Comparison of ENCODE assay signal across 14 cellular contexts in genomic region chr6:2979819-2980464, GRCh38. TPM values are rescaled to one million over a fixed set of nuclear protein-coding genes. Genes with fewer than 3 reads are reported as not detected.
DNase-seq lines count a peak whose midpoint lies in the region; ATAC-seq and TF ChIP-seq lines count a peak whose summit lies in the region.
"Had no signal": no experiment of that assay in that cellular context is flagged by ENCODE, and none has a peak within 500 bp of the region (broad histone marks: within the 10 kb centered on the region; RNA-seq: fewer than 3 reads in every experiment).

No MANE protein-coding gene starts in this region.

- no peaks in the 10 kb centered on the region for H3K9me3 Mint-ChIP-seq in activated CD8-positive, alpha-beta memory T cell treated with anti-CD3 and anti-CD28 coated beads, Interleukin-2, amount 10 ng/mL, durations not matched to agents 7 days and 5 days (ENCODE audit: low read depth)
- H3K9me3 Mint-ChIP-seq: CD8-positive, alpha-beta memory T cell had no signal

- peak; percentile 10 for DNase-seq in activated CD8-positive, alpha-beta memory T cell treated with anti-CD3 and anti-CD28 coated beads, Interleukin-2, amount 50 U/mL, for 48 hours
- DNase-seq in activated CD8-positive, alpha-beta memory T cell treated with anti-CD3 and anti-CD28 coated beads, Interleukin-2, amount 10 ng/mL, durations not matched to agents 7 days and 5 days: no peak
- DNase-seq in ecto neural progenitor cell (ENCODE audit: low spot score) (peak; percentile 9), mucosa of descending colon (no peak), vagina (ENCODE audit: extremely low spot score in 2 of 2) (no peak), NCI-H748 treated with DMSO at 0.1 percent for 48 hours (lab: John Stamatoyannopoulos, UW) (no peak)
- DNase-seq: activated naive CD4-positive, alpha-beta T cell treated with Interleukin-2 at 50 U/mL for 16 hours; CD8-positive, alpha-beta memory T cell; effector CD8-positive, alpha-beta T cell; islet precursor cell; Karpas-422; NCI-H146 had no signal

- H3K27me3 ChIP-seq in vagina: no peaks in the 10 kb centered on the region

- H3K4me1 ChIP-seq in mucosa of descending colon (ENCODE audit: low read depth) (peaks cover 42% of the 10 kb centered on the region), vagina (peaks cover 32% of the 10 kb centered on the region)

- peak overlapping the region; percentile 13 for H3K27ac ChIP-seq in vagina

- no peaks in the 10 kb centered on the region for H3K9me3 ChIP-seq in mucosa of descending colon
- H3K9me3 ChIP-seq in vagina: no peaks in the 10 kb centered on the region

- peaks cover 23% of the 10 kb centered on the region for H3K4me1 Mint-ChIP-seq in activated CD8-positive, alpha-beta memory T cell treated with anti-CD3 and anti-CD28 coated beads, Interleukin-2, amount 10 ng/mL, durations not matched to agents 7 days and 5 days

- H3K4me3 ChIP-seq in mucosa of descending colon: no peak overlapping the region
- no peak overlapping the region for H3K4me3 ChIP-seq in vagina

- H3K27ac Mint-ChIP-seq in activated CD8-positive, alpha-beta memory T cell treated with anti-CD3 and anti-CD28 coated beads, Interleukin-2, amount 10 ng/mL, durations not matched to agents 7 days and 5 days: no peak overlapping the region
- H3K27ac Mint-ChIP-seq: CD8-positive, alpha-beta memory T cell had no signal

- H3K36me3 ChIP-seq in mucosa of descending colon (ENCODE audit: low read depth) (no peaks in the 10 kb centered on the region), vagina (no peaks in the 10 kb centered on the region)

- no peak overlapping the region for H3K4me3 Mint-ChIP-seq in activated CD8-positive, alpha-beta memory T cell treated with anti-CD3 and anti-CD28 coated beads, Interleukin-2, amount 10 ng/mL, durations not matched to agents 7 days and 5 days

- no peak for TF ChIP-seq POLR2A in vagina (IDR thresholded peaks at IDR 0.05)

- no peak for ATAC-seq in activated CD8-positive, alpha-beta memory T cell treated with anti-CD3 and anti-CD28 coated beads, Interleukin-2, amount 10 ng/mL, durations not matched to agents 7 days and 5 days
- ATAC-seq in mucosa of descending colon (peak; percentile 67), HG03045 (IDR thresholded peaks at IDR 0.05; ENCODE audit: unreplicated experiment) (no peak), HG03175 (IDR thresholded peaks at IDR 0.05; ENCODE audit: unreplicated experiment) (no peak)

- peaks cover 22% of the 10 kb centered on the region for H3K27me3 Mint-ChIP-seq in activated CD8-positive, alpha-beta memory T cell treated with anti-CD3 and anti-CD28 coated beads, Interleukin-2, amount 10 ng/mL, durations not matched to agents 7 days and 5 days

- no peaks in the 10 kb centered on the region for H3K36me3 Mint-ChIP-seq in activated CD8-positive, alpha-beta memory T cell treated with anti-CD3 and anti-CD28 coated beads, Interleukin-2, amount 10 ng/mL, durations not matched to agents 7 days and 5 days
- H3K36me3 Mint-ChIP-seq: CD8-positive, alpha-beta memory T cell had no signal

- CTCF ChIA-PET in activated CD8-positive, alpha-beta memory T cell treated with anti-CD3 and anti-CD28 coated beads, Interleukin-2, amount 10 ng/mL, durations not matched to agents 7 days and 5 days (lab: Charles Lee): interaction anchor here (1.0 to 7.2 kb wide), 5 partner anchors 8 to 134 kb away, joined by 3 to 32 read pairs (median 4); partner anchors contain the start of gene SERPINB6

- intact Hi-C loops in mucosa of descending colon (cut with DNase I, micrococcal nuclease): no loop called here
- intact Hi-C loops in vagina (cut with DNase I): no loop called here

- TF ChIP-seq CTCF in mucosa of descending colon (IDR thresholded peaks at IDR 0.05) (no peak), vagina (IDR thresholded peaks at IDR 0.05) (no peak)

RNA-seq across cellular contexts. Expression of gene SERPINB6, which starts 8.6 kb away (rescaled TPM):
- total RNA-seq in activated CD8-positive, alpha-beta memory T cell treated with anti-CD3 and anti-CD28 coated beads, Interleukin-2, amount 10 ng/mL, durations not matched to agents 7 days and 5 days: 10 to 100 TPM; 55.2 to 56.0 TPM
- 100 to 1,000 TPM; 134 to 147 (median 142) TPM for total RNA-seq in mucosa of descending colon
- total RNA-seq in vagina: 93.8 TPM

RNA-seq across cellular contexts. Expression of gene NQO2, which starts 19.8 kb away (rescaled TPM):
- 10 to 100 TPM; 11.9 to 14.5 TPM for total RNA-seq in activated CD8-positive, alpha-beta memory T cell treated with anti-CD3 and anti-CD28 coated beads, Interleukin-2, amount 10 ng/mL, durations not matched to agents 7 days and 5 days
- total RNA-seq in mucosa of descending colon (10 to 100 TPM; 13.4 to 24.1 (median 23.2) TPM), vagina (11.8 TPM)

Comparison
In these comparisons a context has a peak if more than half of its experiments do, and no peak if none do; other contexts are left out.
1. DNase-seq: peak in activated CD8-positive, alpha-beta memory T cell treated with anti-CD3 and anti-CD28 coated beads, Interleukin-2, amount 50 U/mL, for 48 hours (single experiment) and ecto neural progenitor cell (single experiment); none in activated CD8-positive, alpha-beta memory T cell treated with anti-CD3 and anti-CD28 coated beads, Interleukin-2, amount 10 ng/mL, durations not matched to agents 7 days and 5 days (single experiment), mucosa of descending colon (0 of 3), vagina (0 of 2) and NCI-H748 treated with DMSO at 0.1 percent for 48 hours (single experiment).